Comparison of ENCODE assay signal across 7 cellular contexts in the genomic region with DNA sequence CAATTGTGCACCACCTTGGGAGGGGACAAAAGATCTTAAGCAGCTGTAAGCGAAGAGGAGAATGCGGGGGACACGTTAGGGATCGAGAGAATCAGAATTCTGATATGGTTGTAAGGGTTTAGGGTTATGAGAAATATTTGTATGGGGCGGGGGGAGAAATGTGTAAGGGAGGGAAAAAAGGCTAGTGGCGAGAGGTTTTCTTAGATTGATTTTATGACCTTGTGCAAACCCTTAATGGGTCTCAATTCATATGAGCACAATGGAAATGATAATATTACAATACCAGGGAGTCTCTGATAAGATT. TPM values are rescaled to one million over a fixed set of nuclear protein-coding genes. Genes with fewer than 3 reads are reported as not detected.
DNase-seq lines count a peak whose midpoint lies in the region; ATAC-seq lines count a peak whose summit lies in the region.

No MANE protein-coding gene starts in this region.

- peaks cover 6% of the 10 kb centered on the region for H3K36me3 ChIP-seq in HUES6 (ENCODE audit: control insufficient read depth, insufficient read depth, low read length)
- peaks cover 2 to 5% (median 3%) of the 10 kb centered on the region in 5 donors for H3K36me3 ChIP-seq in subcutaneous abdominal adipose tissue (ENCODE audit: control insufficient read depth in 5 of 5, insufficient read depth in 5 of 5, low read length in 5 of 5)

- peaks cover 18% of the 10 kb centered on the region for H3K4me1 ChIP-seq in HUES6 (ENCODE audit: control insufficient read depth, insufficient read depth, low read length)
- peaks cover 0 to 27% (median 24%) of the 10 kb centered on the region in 5 donors for H3K4me1 ChIP-seq in subcutaneous abdominal adipose tissue (ENCODE audit: control insufficient read depth in 5 of 5, insufficient read depth in 5 of 5, low read length in 5 of 5)

- ATAC-seq in HG03521 (IDR thresholded peaks at IDR 0.05; ENCODE audit: unreplicated experiment) = no peak

- peaks cover 40% of the 10 kb centered on the region for H3K4me1 Mint-ChIP-seq in activated naive CD8-positive, alpha-beta T cell treated with anti-CD3 and anti-CD28 coated beads for 36 hours
- peaks cover 42 to 66% of the 10 kb centered on the region in 2 donors for H3K4me1 Mint-ChIP-seq in immature natural killer cell

- H3K9me3 ChIP-seq in HUES6 (ENCODE audit: control insufficient read depth, insufficient read depth, low read depth, low read length) (no peaks in the 10 kb centered on the region), subcutaneous abdominal adipose tissue (ENCODE audit: control insufficient read depth in 5 of 5, low read length in 5 of 5) (no peaks in the 10 kb centered on the region)

- no peaks in the 10 kb centered on the region for H3K9me3 Mint-ChIP-seq in activated naive CD8-positive, alpha-beta T cell treated with anti-CD3 and anti-CD28 coated beads for 36 hours
- H3K9me3 Mint-ChIP-seq in immature natural killer cell = no peaks in the 10 kb centered on the region

- peak overlapping the region; percentile 95 for H3K4me3 Mint-ChIP-seq in activated naive CD8-positive, alpha-beta T cell treated with anti-CD3 and anti-CD28 coated beads for 36 hours
- H3K4me3 Mint-ChIP-seq in immature natural killer cell = peak overlapping the region; percentile 92 to 98 (median 96)

- no peaks in the 10 kb centered on the region for H3K27me3 ChIP-seq in HUES6 (ENCODE audit: control insufficient read depth, insufficient read depth, low read length)
- H3K27me3 ChIP-seq in subcutaneous abdominal adipose tissue (ENCODE audit: control insufficient read depth in 5 of 5, insufficient read depth in 4 of 5, low read length in 5 of 5) = no peaks in the 10 kb centered on the region

- no peaks in the 10 kb centered on the region for H3K27me3 Mint-ChIP-seq in activated naive CD8-positive, alpha-beta T cell treated with anti-CD3 and anti-CD28 coated beads for 36 hours
- H3K27me3 Mint-ChIP-seq in immature natural killer cell (ENCODE audit: low read depth in 3 of 3) = peaks cover 1 to 12% (median 5%) of the 10 kb centered on the region in 3 donors

- peak overlapping the region; percentile 78; the same call in 1 of the 2 replicates for H3K27ac ChIP-seq in HUES6 (ENCODE audit: low read depth, low read length)
- peak overlapping the region; percentile 87 for H3K27ac ChIP-seq in subcutaneous abdominal adipose tissue (ENCODE audit: low read depth, low read length)

- H3K4me3 ChIP-seq in HUES6 (ENCODE audit: low read depth, low read length) (peak overlapping the region; percentile 94), subcutaneous abdominal adipose tissue (ENCODE audit: low read depth in 1 of 5, low read length in 5 of 5) (peak overlapping the region; percentile 88 to 98 (median 94))

- peak overlapping the region; percentile 94 for H3K9ac ChIP-seq in HUES6 (ENCODE audit: low read length)
- H3K9ac ChIP-seq in subcutaneous abdominal adipose tissue (ENCODE audit: low read length in 5 of 5) = peak overlapping the region; percentile 89 to 98 (median 94)

- H3K27ac Mint-ChIP-seq in activated naive CD8-positive, alpha-beta T cell treated with anti-CD3 and anti-CD28 coated beads for 36 hours = peak overlapping the region; percentile 94
- peak overlapping the region; percentile 89 to 96 (median 93) for H3K27ac Mint-ChIP-seq in immature natural killer cell

- peaks cover 10% of the 10 kb centered on the region for H3K36me3 Mint-ChIP-seq in activated naive CD8-positive, alpha-beta T cell treated with anti-CD3 and anti-CD28 coated beads for 36 hours
- peaks cover 0 to 4% (median 0%) of the 10 kb centered on the region in 3 donors for H3K36me3 Mint-ChIP-seq in immature natural killer cell

- DNase-seq in activated naive CD8-positive, alpha-beta T cell treated with anti-CD3 and anti-CD28 coated beads for 36 hours = no peak
- DNase-seq in immature natural killer cell = no peak
- DNase-seq in SKM-1 treated with dmso at 0.1 percent for 144 hours (lab: John Stamatoyannopoulos, UW; ENCODE audit: unreplicated experiment) = no peak
- DNase-seq in stimulated activated CD4-positive, alpha-beta T cell treated with anti-CD3 and anti-CD28 coated beads, Interleukin-15, amount 100 ng/mL, for 24 hours = no peak

RNA-seq across cellular contexts. Expression of a gene that starts 0.4 kb away (rescaled TPM):
- 100 to 1,000 TPM; 148 to 150 TPM for total RNA-seq in activated naive CD8-positive, alpha-beta T cell treated with anti-CD3 and anti-CD28 coated beads for 36 hours
- polyA plus RNA-seq in immature natural killer cell = 100 to 1,000 TPM; 148 to 267 (median 201) TPM

RNA-seq across cellular contexts. Expression of a gene that starts 0.5 kb away (rescaled TPM):
- 1 to 10 TPM; 2.1 to 2.7 TPM for total RNA-seq in activated naive CD8-positive, alpha-beta T cell treated with anti-CD3 and anti-CD28 coated beads for 36 hours
- polyA plus RNA-seq in immature natural killer cell = 1 to 10 TPM in 1 of 3 donors, under 1 TPM in 1, not detected in 1; 0.11 to 2.0 TPM
